Comparison of ENCODE assay signal across 8 cellular contexts in genomic region chr1:202154766-202155477, GRCh38. TPM values are rescaled to one million over a fixed set of nuclear protein-coding genes. Genes with fewer than 3 reads are reported as not detected.
A peak's percentile ranks its signal among the peaks of the same experiment; 100 is the strongest.
DNase-seq lines count a peak whose midpoint lies in the region; ATAC-seq and TF ChIP-seq lines count a peak whose summit lies in the region.

No MANE protein-coding gene starts in this region.

- DNase-seq in G401 (ENCODE audit: low spot score) = peak; percentile 43
- DNase-seq in SK-N-SH = peak; percentile 62
- peak; percentile 49 to 93 for DNase-seq in T47D (ENCODE audit: low read depth in 1 of 2, low spot score in 1 of 2)
- DNase-seq in left lung = peak in 1 of 2 donors; percentile 77
- DNase-seq in tibial nerve (ENCODE audit: low spot score in 2 of 2) = no peak
- no peak for DNase-seq in GF-D8 (lab: John Stamatoyannopoulos, UW)

- TF ChIP-seq RAD21 in SK-N-SH (IDR thresholded peaks at IDR 0.05; ENCODE audit: low read length) = peak; percentile 57

- POLR2A ChIA-PET in SK-N-SH (lab: Yijun Ruan, JAX) = no interaction called here

- no peak overlapping the region for H3K9ac ChIP-seq in SK-N-SH

- H2AFZ ChIP-seq in SK-N-SH (ENCODE audit: low read depth) = no peak overlapping the region

- TF ChIP-seq POLR2A in tibial nerve (IDR thresholded peaks at IDR 0.05) = no peak

- peak; percentile 56 for TF ChIP-seq CTCF in SK-N-SH (IDR thresholded peaks at IDR 0.05)
- peak; percentile 29 to 44 for TF ChIP-seq CTCF in left lung (IDR thresholded peaks at IDR 0.05)
- TF ChIP-seq CTCF in tibial nerve (IDR thresholded peaks at IDR 0.05) = peak in 3 of 5 experiments; percentile 25 to 47 (median 27)

- H3K27ac ChIP-seq in KOPT-K1 (ENCODE audit: low read depth, low read length, poor library complexity, severe bottlenecking) (peak overlapping the region; percentile 8), SK-N-SH (ENCODE audit: low read depth in 2 of 2, low read length in 1 of 2) (peak overlapping the region in 1 of 2 experiments; percentile 77; a peak in 2 of 4 replicates), left lung (peak overlapping the region in 1 of 2 donors; percentile 15), tibial nerve (no peak overlapping the region)

- 38% methylated on average over 11 of the region's 11 CpGs for WGBS in SK-N-SH (ENCODE audit: low lambda C conversion rate)
- 36 to 40% methylated on average over 11 of the region's 11 CpGs for WGBS in tibial nerve, 2 donors

- in situ Hi-C loops in G401 (cut with HindIII; ENCODE audit: low sequenced_read_pairs) = no loop called here
- in situ Hi-C loops in T47D (cut with HindIII; ENCODE audit: low pct_unique_long_range_greater_than_20kb, low sequenced_read_pairs) = no loop called here

- H3K4me2 ChIP-seq in SK-N-SH = 0 out of 2 replicates have a peak overlapping the region, but pooled peaks have one; percentile 33

- peaks cover 7% of the 10 kb centered on the region for H3F3A ChIP-seq in SK-N-SH (replicated peaks; ENCODE audit: insufficient read depth)

- H3K79me2 ChIP-seq in SK-N-SH (ENCODE audit: insufficient read depth) = no peaks in the 10 kb centered on the region

- intact Hi-C loops in left lung (cut with DNase I) = no loop called here

- no peak overlapping the region for H3K4me3 ChIP-seq in SK-N-SH (ENCODE audit: low read depth in 2 of 2, low read length in 1 of 2)
- H3K4me3 ChIP-seq in left lung = no peak overlapping the region
- H3K4me3 ChIP-seq in tibial nerve = no peak overlapping the region

- peak; percentile 91 for ATAC-seq in left lung
- ATAC-seq in GM18502 (IDR thresholded peaks at IDR 0.05; ENCODE audit: poor library complexity, unreplicated experiment) = no peak

- H3K9me2 ChIP-seq in SK-N-SH = no peaks in the 10 kb centered on the region

- H3K4me1 ChIP-seq in SK-N-SH (ENCODE audit: control insufficient read depth in 1 of 2, insufficient read depth in 2 of 2, low read depth in 1 of 2, low read length in 1 of 2) = peaks cover 9 to 25% of the 10 kb centered on the region in 2 experiments; a peak in 1 of 4 replicates
- peaks cover 11 to 58% of the 10 kb centered on the region in 2 donors for H3K4me1 ChIP-seq in left lung
- peaks cover 0 to 11% (median 0%) of the 10 kb centered on the region in 4 donors for H3K4me1 ChIP-seq in tibial nerve

- H3K9me3 ChIP-seq in KOPT-K1 (ENCODE audit: insufficient read depth, low read length, poor library complexity, severe bottlenecking) = no peaks in the 10 kb centered on the region
- H3K9me3 ChIP-seq in SK-N-SH = no peaks in the 10 kb centered on the region
- no peaks in the 10 kb centered on the region for H3K9me3 ChIP-seq in left lung
- no peaks in the 10 kb centered on the region for H3K9me3 ChIP-seq in tibial nerve

- H4K20me1 ChIP-seq in SK-N-SH (ENCODE audit: insufficient read depth) = no peaks in the 10 kb centered on the region

- TF ChIP-seq EP300 in SK-N-SH (IDR thresholded peaks at IDR 0.05; ENCODE audit: borderline replicate concordance in 1 of 2, low read depth in 1 of 2, low read length in 1 of 2) = no peak
- no peak for TF ChIP-seq EP300 in tibial nerve (IDR thresholded peaks at IDR 0.05)

- H3K27me3 ChIP-seq in SK-N-SH (ENCODE audit: insufficient read depth) (no peaks in the 10 kb centered on the region), left lung (no peaks in the 10 kb centered on the region), tibial nerve (no peaks in the 10 kb centered on the region)

- CTCF ChIA-PET in SK-N-SH (lab: Yijun Ruan, JAX) = interaction anchor here (0.6 to 3.2 kb wide), 22 partner anchors 8 to 1545 kb away, joined by 3 to 20 read pairs (median 6); partner anchors contain the start of gene LGR6

- peaks cover 97% of the 10 kb centered on the region for H3K36me3 ChIP-seq in KOPT-K1 (ENCODE audit: insufficient read depth, low read length)
- no peaks in the 10 kb centered on the region for H3K36me3 ChIP-seq in SK-N-SH (replicated peaks in 1 of 2; ENCODE audit: control insufficient read depth in 1 of 2, insufficient read depth in 2 of 2, low read length in 1 of 2)
- peaks cover 0 to 45% of the 10 kb centered on the region in 2 donors for H3K36me3 ChIP-seq in left lung
- H3K36me3 ChIP-seq in tibial nerve = no peaks in the 10 kb centered on the region

TF ChIP-seq in SK-N-SH, 30 proteins besides CTCF, POLR2A, EP300 and RAD21:
- TF ChIP-seq NFIC (IDR thresholded peaks at IDR 0.05; ENCODE audit: borderline replicate concordance) = no peak
- 0 out of 2 replicates have a peak, but pooled peaks have one; percentile 41 for TF ChIP-seq MXI1 (IDR thresholded peaks at IDR 0.05; ENCODE audit: low read depth, low read length)

RNA-seq across cellular contexts. Expression of gene PTPN7, which starts 5.5 kb away (rescaled TPM):
- not detected in 2 replicates for total RNA-seq in G401 (2014; rRNA removed; shearing (Covaris generic))
- not detected in 2 replicates for polyA plus RNA-seq in SK-N-SH (2012; rRNA removed)
- 0.01 TPM in 1 of 2 replicates, not detected in the other for polyA plus RNA-seq in SK-N-SH (2012; cell fraction: cytosol; rRNA removed)
- polyA plus RNA-seq in SK-N-SH (2012; cell fraction: nucleus; rRNA removed) = not detected in 2 replicates
- 10 to 100 TPM in 1 of 2 donors, 1 to 10 TPM in 1; 2.7 to 11.7 TPM for total RNA-seq in left lung
- total RNA-seq in tibial nerve = 10 to 100 TPM in 1 of 4 donors, 1 to 10 TPM in 3; 1.2 to 13.8 (median 6.8) TPM

RNA-seq across cellular contexts. Expression of gene ARL8A, which starts 10.4 kb away (rescaled TPM):
- 15.1 and 17.0 TPM in 2 replicates for total RNA-seq in G401 (2014; rRNA removed; shearing (Covaris generic))
- polyA plus RNA-seq in SK-N-SH (2012; rRNA removed) = 62.0 and 66.9 TPM in 2 replicates
- polyA plus RNA-seq in SK-N-SH (2012; cell fraction: cytosol; rRNA removed) = 47.7 and 57.8 TPM in 2 replicates
- 77.1 and 78.7 TPM in 2 replicates for polyA plus RNA-seq in SK-N-SH (2012; cell fraction: nucleus; rRNA removed)
- 100 to 1,000 TPM in 1 of 2 donors, 10 to 100 TPM in 1; 91.2 to 112 TPM for total RNA-seq in left lung
- 10 to 100 TPM; 35.0 to 64.5 (median 49.3) TPM for total RNA-seq in tibial nerve

RNA-seq across cellular contexts. Expression of gene GPR37L1, which starts 32.2 kb away (rescaled TPM):
- not detected in 2 replicates for total RNA-seq in G401 (2014; rRNA removed; shearing (Covaris generic))
- not detected in 2 replicates for polyA plus RNA-seq in SK-N-SH (2012; rRNA removed)
- polyA plus RNA-seq in SK-N-SH (2012; cell fraction: cytosol; rRNA removed) = not detected in 2 replicates
- polyA plus RNA-seq in SK-N-SH (2012; cell fraction: nucleus; rRNA removed) = 0.02 TPM in 1 of 2 replicates, not detected in the other
- total RNA-seq in left lung (under 1 TPM; 0.05 to 0.09 TPM), tibial nerve (10 to 100 TPM; 13.8 to 26.3 (median 24.3) TPM)

RNA-seq across cellular contexts. Expression of gene LGR6, which starts 38.7 kb away (rescaled TPM):
- total RNA-seq in G401 (2014; rRNA removed; shearing (Covaris generic)) = not detected in 2 replicates
- 0.03 TPM in 1 of 2 replicates, not detected in the other for polyA plus RNA-seq in SK-N-SH (2012; rRNA removed)
- 0.03 TPM in 1 of 2 replicates, not detected in the other for polyA plus RNA-seq in SK-N-SH (2012; cell fraction: cytosol; rRNA removed)
- polyA plus RNA-seq in SK-N-SH (2012; cell fraction: nucleus; rRNA removed) = 0.06 TPM in 1 of 2 replicates, not detected in the other
- 1 to 10 TPM; 1.5 TPM for total RNA-seq in left lung
- under 1 TPM in 1 of 4 donors, not detected in 3; 0.42 TPM for total RNA-seq in tibial nerve

Comparison
In these comparisons a context has a peak if more than half of its experiments do, and no peak if none do; other contexts are left out.
1. DNase-seq: peak in G401 (single experiment), SK-N-SH (single experiment) and T47D (2 of 2); none in tibial nerve (0 of 2) and GF-D8 (single experiment).
2. RNA of gene GPR37L1, which starts 32.2 kb away (total RNA-seq): 13.8 to 26.3 TPM in tibial nerve; 0.05 to 0.09 TPM in left lung and not detected in G401; every median in the first group is over 10 times any median in the second.
3. Peak in every context shown above with its lines, with median percentiles within 50 percentile points of each other: CTCF ChIP-seq.